In the genomic region with DNA sequence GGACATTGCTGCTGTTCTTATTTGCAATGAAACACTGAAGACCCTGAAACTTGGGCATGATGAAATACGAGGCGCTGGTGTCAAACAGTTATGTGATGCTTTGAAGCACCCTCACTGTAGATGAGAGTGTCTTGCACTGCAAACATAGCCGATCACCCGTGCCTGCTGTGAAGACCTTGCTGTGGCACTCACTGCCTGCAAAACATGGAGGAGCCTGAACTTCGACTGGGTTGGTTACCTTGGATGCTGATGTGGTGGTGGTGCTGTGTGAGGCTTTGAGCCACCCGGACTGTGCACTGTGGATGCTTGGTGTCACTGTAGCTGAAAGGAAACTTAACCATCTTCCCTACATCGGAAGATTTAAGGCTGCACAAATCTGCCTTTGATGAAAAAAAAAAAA, we compare ENCODE assay signal across 11 cellular contexts.
"Had no signal": no experiment of that assay in that cellular context is flagged by ENCODE, and none has a peak within 500 bp of the region (broad histone marks: within the 10 kb centered on the region; RNA-seq: fewer than 3 reads in every experiment).

No MANE protein-coding gene starts in this region.

- H3K27ac Mint-ChIP-seq: GM23338, H9, HFFc6 had no signal

- ATAC-seq: GM23338, HCT116 had no signal

- FAIRE-seq: H1, H54 had no signal

- H3K4me1 Mint-ChIP-seq: GM23338, H9 had no signal

- H3K9me3 ChIP-seq: HAP-1 had no signal

- H3K27ac ChIP-seq: GM23248 had no signal

- H3K4me1 ChIP-seq: HAP-1 had no signal

- H3K4me3 ChIP-seq: GM23248, GM23338, HAP-1 had no signal

- H2AFZ ChIP-seq: GM23248, GM23338 had no signal

- H3K36me3 ChIP-seq: HAP-1 had no signal

- H3K4me3 Mint-ChIP-seq: GM23338, H9, HFFc6 had no signal

- H3K9ac ChIP-seq: GM23248 had no signal

- H3K4me2 ChIP-seq: GM23338 had no signal

- DNase-seq: GM23248, GOT3, H7, H9, HCEC 1CT, HFFc6 had no signal
